In genomic region chr7:80659120-80660055, GRCh38 we compare ENCODE assay signal across 8 cellular contexts. TPM values are rescaled to one million over a fixed set of nuclear protein-coding genes. Genes with fewer than 3 reads are reported as not detected.
DNase-seq lines count a peak whose midpoint lies in the region; ATAC-seq, FAIRE-seq and TF ChIP-seq lines count a peak whose summit lies in the region.

No MANE protein-coding gene starts in this region.

- FAIRE-seq in small intestine (lab: Jason Lieb, UNC) = peak; percentile 92

- H3K36me3 Mint-ChIP-seq in natural killer cell (no peaks in the 10 kb centered on the region), WTC11 (no peaks in the 10 kb centered on the region)
- no peaks in the 10 kb centered on the region for H3K36me3 Mint-ChIP-seq in natural killer cell treated with Interleukin-12 subunit alpha and Interleukin-12 subunit beta and Interleukin-15 and Interleukin-18, amount 100 ng/mL, for 72 hours

- H3K4me1 ChIP-seq in foreskin keratinocyte (no peaks in the 10 kb centered on the region), small intestine (ENCODE audit: control insufficient read depth in 2 of 2, insufficient read depth in 1 of 2, low read depth in 1 of 2, low read length in 1 of 2) (no peaks in the 10 kb centered on the region)

- H3K27me3 Mint-ChIP-seq in natural killer cell (ENCODE audit: low read depth in 2 of 2) (no peaks in the 10 kb centered on the region), WTC11 (ENCODE audit: low read depth) (no peaks in the 10 kb centered on the region)
- H3K27me3 Mint-ChIP-seq in natural killer cell treated with Interleukin-12 subunit alpha and Interleukin-12 subunit beta and Interleukin-15 and Interleukin-18, amount 100 ng/mL, for 72 hours = no peaks in the 10 kb centered on the region

- 2 to 5% (median 4%) methylated on average over 3 of the region's 3 CpGs for WGBS in small intestine, 3 donors

- ATAC-seq in natural killer cell = no peak
- no peak for ATAC-seq in natural killer cell treated with Interleukin-12 subunit alpha and Interleukin-12 subunit beta and Interleukin-15 and Interleukin-18, amount 100 ng/mL, for 72 hours
- ATAC-seq in foreskin keratinocyte = no peak
- ATAC-seq in GM19328 (IDR thresholded peaks at IDR 0.05; ENCODE audit: unreplicated experiment) = no peak
- ATAC-seq in WTC11 = no peak

- H3K27ac Mint-ChIP-seq in natural killer cell = no peak overlapping the region
- no peak overlapping the region for H3K27ac Mint-ChIP-seq in natural killer cell treated with Interleukin-12 subunit alpha and Interleukin-12 subunit beta and Interleukin-15 and Interleukin-18, amount 100 ng/mL, for 72 hours
- no peak overlapping the region for H3K27ac Mint-ChIP-seq in WTC11

- H3K36me3 ChIP-seq in small intestine (ENCODE audit: control insufficient read depth in 2 of 2, insufficient read depth in 2 of 2, low read length in 2 of 2) = peaks cover 0 to 6% of the 10 kb centered on the region in 2 donors

- no peaks in the 10 kb centered on the region for H3K9me3 ChIP-seq in small intestine (ENCODE audit: control insufficient read depth, low read depth)

- no peaks in the 10 kb centered on the region for H3K4me1 Mint-ChIP-seq in natural killer cell
- H3K4me1 Mint-ChIP-seq in natural killer cell treated with Interleukin-12 subunit alpha and Interleukin-12 subunit beta and Interleukin-15 and Interleukin-18, amount 100 ng/mL, for 72 hours (ENCODE audit: low read depth in 2 of 2) = no peaks in the 10 kb centered on the region
- H3K4me1 Mint-ChIP-seq in WTC11 = no peaks in the 10 kb centered on the region

- H3K9me3 Mint-ChIP-seq in natural killer cell (no peaks in the 10 kb centered on the region), WTC11 (no peaks in the 10 kb centered on the region)
- no peaks in the 10 kb centered on the region for H3K9me3 Mint-ChIP-seq in natural killer cell treated with Interleukin-12 subunit alpha and Interleukin-12 subunit beta and Interleukin-15 and Interleukin-18, amount 100 ng/mL, for 72 hours

- H3K27ac ChIP-seq in foreskin keratinocyte (no peak overlapping the region), small intestine (ENCODE audit: low read depth in 1 of 2, low read length in 1 of 2) (no peak overlapping the region)

- H3K4me3 Mint-ChIP-seq in natural killer cell = no peak overlapping the region
- no peak overlapping the region for H3K4me3 Mint-ChIP-seq in natural killer cell treated with Interleukin-12 subunit alpha and Interleukin-12 subunit beta and Interleukin-15 and Interleukin-18, amount 100 ng/mL, for 72 hours
- H3K4me3 Mint-ChIP-seq in WTC11 = no peak overlapping the region

- TF ChIP-seq CTCF in natural killer cell (IDR thresholded peaks at IDR 0.05) (peak; percentile 71), foreskin keratinocyte (conservative IDR thresholded peaks at IDR 0.05) (peak; percentile 81), WTC11 (IDR thresholded peaks at IDR 0.05) (no peak; the same call in none of the 2 replicates)

- CTCF ChIA-PET in WTC11 (lab: Charles Lee) = interaction anchor here (1.0 to 1.3 kb wide), 3 partner anchors 16 to 811 kb away, joined by 3 to 7 read pairs (median 5); no protein-coding TSS in a partner anchor

- POLR2A ChIA-PET in WTC11 (lab: Charles Lee) = no interaction called here

- H3K27me3 ChIP-seq in foreskin keratinocyte = no peaks in the 10 kb centered on the region
- H3K27me3 ChIP-seq in small intestine (ENCODE audit: control insufficient read depth in 2 of 2, insufficient read depth in 2 of 2, low read length in 2 of 2) = no peaks in the 10 kb centered on the region

- H3K4me3 ChIP-seq in small intestine (ENCODE audit: low read depth in 1 of 2, low read length in 2 of 2) = no peak overlapping the region

- no peak for DNase-seq in natural killer cell
- no peak for DNase-seq in natural killer cell treated with Interleukin-12 subunit alpha and Interleukin-12 subunit beta and Interleukin-15 and Interleukin-18, amount 100 ng/mL, for 72 hours (ENCODE audit: low spot score)
- DNase-seq in HT1080 (ENCODE audit: low read depth) = peak; percentile 29
- peak; percentile 68 for DNase-seq in SK-MEL-5 (ENCODE audit: low read depth, low spot score)
- peak in 1 of 2 donors; percentile 29 for DNase-seq in foreskin keratinocyte
- DNase-seq in small intestine = peak; percentile 43
- DNase-seq in WTC11 (ENCODE audit: low spot score) = no peak

- intact Hi-C loops in natural killer cell (cut with micrococcal nuclease) = no loop called here

- in situ Hi-C loops in SK-MEL-5 (cut with HindIII; ENCODE audit: low pct_unique_long_range_greater_than_20kb, low sequenced_read_pairs) = loop anchor here (25.0 kb wide), 2 partner anchors 222 to 522 kb away; partner anchors contain the start of gene GNAI1

TF ChIP-seq in WTC11, 78 proteins besides CTCF, POLR2A, EP300 and RAD21:
- TF ChIP-seq ZNF396 (CRISPR knock-in tag; IDR thresholded peaks at IDR 0.05; ENCODE audit: borderline replicate concordance) (no peak), TP53 (CRISPR knock-in tag; IDR thresholded peaks at IDR 0.05) (no peak), ZNF121 (CRISPR knock-in tag; IDR thresholded peaks at IDR 0.05) (no peak), ZSCAN18 (CRISPR knock-in tag; IDR thresholded peaks at IDR 0.05) (no peak)

RNA-seq across cellular contexts. Expression of gene CD36, which starts 20.9 kb away (rescaled TPM):
- total RNA-seq in natural killer cell (1 to 10 TPM; 5.5 to 7.0 (median 6.0) TPM), foreskin keratinocyte (0.20 TPM in 1 of 2 replicates, not detected in the other), WTC11 (2021) (0.25 to 1.4 TPM (median 0.34 TPM) in 3 replicates)
- not detected for total RNA-seq in natural killer cell treated with Interleukin-12 subunit alpha and Interleukin-12 subunit beta and Interleukin-15 and Interleukin-18, amount 100 ng/mL, for 72 hours
- not detected in 2 replicates for total RNA-seq in HT1080 (2014; rRNA removed; shearing (Covaris generic))
- polyA plus RNA-seq in HT1080 (2015; cell fraction: cytosol; rRNA removed) = 0.14 TPM in 1 of 2 replicates, not detected in the other
- polyA plus RNA-seq in HT1080 (2015; cell fraction: nucleus; rRNA removed) = not detected in 2 replicates
- total RNA-seq in SK-MEL-5 (2014; rRNA removed; shearing (Covaris generic)) = 35.2 and 45.5 TPM in 2 replicates
- 24.0 and 27.4 TPM in 2 replicates for polyA plus RNA-seq in SK-MEL-5 (2015; cell fraction: cytosol; rRNA removed)
- 12.7 and 19.4 TPM in 2 replicates for polyA plus RNA-seq in SK-MEL-5 (2015; cell fraction: nucleus; rRNA removed)
- polyA plus RNA-seq in foreskin keratinocyte (0.02 TPM in 1 of 2 replicates, not detected in the other), small intestine (10 to 100 TPM; 27.3 to 55.4 (median 44.7) TPM)

Comparison
In these comparisons a context has a peak if more than half of its experiments do, and no peak if none do; other contexts are left out.
1. DNase-seq: peak in HT1080 (single experiment), SK-MEL-5 (single experiment) and small intestine (single experiment); none in natural killer cell (single experiment), natural killer cell treated with Interleukin-12 subunit alpha and Interleukin-12 subunit beta and Interleukin-15 and Interleukin-18, amount 100 ng/mL, for 72 hours (single experiment) and WTC11 (single experiment).